In genomic region chr20:31612271-31612640, GRCh38 we compare ENCODE assay signal across 3 cellular contexts. TPM values are rescaled to one million over a fixed set of nuclear protein-coding genes. Genes with fewer than 3 reads are reported as not detected.
"Had no signal": no experiment of that assay in that cellular context is flagged by ENCODE, and none has a peak within 500 bp of the region (broad histone marks: within the 10 kb centered on the region; RNA-seq: fewer than 3 reads in every experiment).

No MANE protein-coding gene starts in this region.

RNA-seq across cellular contexts. Expression of gene COX4I2, which starts 25.5 kb away (rescaled TPM):
- total RNA-seq: activated CD4-positive, alpha-beta memory T cell treated with anti-CD3 and anti-CD28 coated beads, Interleukin-2, amount 10 ng/mL, durations not matched to agents 7 days and 5 days; myocyte; renal cortical epithelial cell had no signal
